In the genomic region with DNA sequence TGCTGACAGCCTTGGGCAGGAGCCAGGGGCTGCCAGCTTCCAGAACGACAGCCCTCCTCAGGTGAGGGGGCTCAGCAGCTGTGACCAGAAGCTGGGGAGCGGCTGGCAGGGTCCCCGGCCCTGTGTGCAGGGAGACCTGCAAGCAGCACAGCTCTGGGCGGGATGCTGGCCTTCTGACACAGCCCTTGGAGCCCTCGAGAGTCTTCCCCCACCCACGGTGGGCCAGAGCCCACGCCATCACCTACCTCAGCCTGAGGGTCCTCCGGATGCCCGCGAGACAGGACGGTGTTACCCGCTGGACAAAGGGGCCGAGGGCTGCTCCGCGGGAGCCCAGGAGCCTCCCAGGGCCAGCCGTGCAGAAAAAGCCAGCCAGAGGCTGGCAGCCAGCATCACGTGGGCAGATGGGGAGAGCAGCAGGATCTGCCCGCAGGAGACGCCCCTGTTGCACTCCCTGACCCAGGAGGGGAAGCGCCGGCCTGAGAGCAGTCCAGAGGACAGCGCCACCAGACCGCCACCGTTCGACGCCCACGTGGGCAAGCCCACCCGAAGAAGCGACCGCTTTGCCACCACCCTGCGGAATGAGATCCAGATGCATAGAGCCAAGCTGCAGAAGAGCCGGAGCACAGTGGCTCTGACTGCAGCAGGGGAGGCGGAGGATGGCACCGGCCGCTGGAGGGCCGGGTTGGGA, we compare ENCODE assay signal across 27 cellular contexts.
"Had no signal": no experiment of that assay in that cellular context is flagged by ENCODE, and none has a peak within 500 bp of the region (broad histone marks: within the 10 kb centered on the region; RNA-seq: fewer than 3 reads in every experiment).

No MANE protein-coding gene starts in this region.

- DNase-seq: stimulated activated CD4-positive, alpha-beta T cell treated with anti-CD3 and anti-CD28 coated beads, Interleukin-2, amount 100 ng/mL, for 48 hours; stimulated activated CD4-positive, alpha-beta T cell treated with anti-CD3 and anti-CD28 coated beads, Interleukin-4, amount 100 ng/mL, for 1 hour; stimulated activated CD4-positive, alpha-beta T cell treated with anti-CD3 and anti-CD28 coated beads, Interleukin-4, amount 100 ng/mL, for 24 hours; stimulated activated CD4-positive, alpha-beta T cell treated with anti-CD3 and anti-CD28 coated beads, Interleukin-4, amount 100 ng/mL, for 4 hours; stimulated activated CD8-positive, alpha-beta memory T cell treated with anti-CD3 and anti-CD28 coated beads, Interleukin-4, amount 100 ng/mL, for 48 hours; stimulated activated naive B cell treated with anti-CD40 and anti-IgM and Interleukin-4, amounts not matched to agents 10 μg/mL and 1 μg/mL and 100 μg/mL, for 72 hours; stimulated activated naive CD4-positive, alpha-beta T cell; stimulated activated naive CD4-positive, alpha-beta T cell treated with Interleukin-2 at 50 U/mL for 16 hours; stimulated activated naive CD8-positive, alpha-beta T cell treated with anti-CD3 and anti-CD28 coated beads, Interleukin-15, amount 100 ng/mL, for 72 hours; stimulated activated naive CD8-positive, alpha-beta T cell treated with anti-CD3 and anti-CD28 coated beads, Interleukin-15, Interleukin-2, amounts not matched to agents 100 U/mL and 50 U/mL, for 24 hours; stomach; testis; thyroid gland; tibial artery; transverse colon; trophoblast cell; upper lobe of left lung; upper lobe of right lung; uterus had no signal

- H3K36me3 ChIP-seq: suprapubic skin, thoracic aorta, thyroid gland, tibial artery, tibial nerve, transverse colon, upper lobe of right lung, uterus, vagina had no signal

- H3K27ac Mint-ChIP-seq: stimulated activated effector memory CD8-positive, alpha-beta T cell treated with anti-CD3 and anti-CD28 coated beads, Interleukin-12 subunit alpha, Interleukin-12 subunit beta, amount 100 ng/mL, for 72 hours; stimulated activated memory B cell treated with anti-CD40 and anti-IgM and Interleukin-4, amounts not matched to agents 10 μg/mL and 1 μg/mL and 100 μg/mL, for 72 hours; stimulated activated naive B cell treated with anti-CD40 and anti-IgM and Interleukin-4, amounts not matched to agents 10 μg/mL and 1 μg/mL and 100 μg/mL, for 72 hours; stimulated activated naive CD8-positive, alpha-beta T cell treated with anti-CD3 and anti-CD28 coated beads, Interleukin-15, amount 100 ng/mL, for 72 hours; stimulated activated naive CD8-positive, alpha-beta T cell treated with anti-CD3 and anti-CD28 coated beads, Interleukin-15, Interleukin-2, amounts not matched to agents 100 ng/mL and 50 ng/mL, for 24 hours; type B pancreatic cell had no signal

- H3K27ac ChIP-seq: stomach, suprapubic skin, testis, thoracic aorta, thyroid gland, tibial artery, tibial nerve, transverse colon, upper lobe of left lung, upper lobe of right lung, uterus, vagina had no signal

- H3K27me3 Mint-ChIP-seq: type B pancreatic cell had no signal

- H3K4me1 ChIP-seq: suprapubic skin, testis, thyroid gland, tibial artery, transverse colon, upper lobe of left lung, upper lobe of right lung, uterus, vagina had no signal

- H3K4me3 ChIP-seq: stomach, suprapubic skin, thoracic aorta, thyroid gland, tibial artery, tibial nerve, transverse colon, upper lobe of left lung, upper lobe of right lung, uterus, vagina had no signal

- H3K4me3 Mint-ChIP-seq: stimulated activated effector memory CD8-positive, alpha-beta T cell treated with anti-CD3 and anti-CD28 coated beads, Interleukin-12 subunit alpha, Interleukin-12 subunit beta, amount 100 ng/mL, for 72 hours; stimulated activated memory B cell treated with anti-CD40 and anti-IgM and Interleukin-4, amounts not matched to agents 10 μg/mL and 1 μg/mL and 100 μg/mL, for 72 hours; stimulated activated naive B cell treated with anti-CD40 and anti-IgM and Interleukin-4, amounts not matched to agents 10 μg/mL and 1 μg/mL and 100 μg/mL, for 72 hours; stimulated activated naive CD8-positive, alpha-beta T cell treated with anti-CD3 and anti-CD28 coated beads, Interleukin-15, amount 100 ng/mL, for 72 hours; stimulated activated naive CD8-positive, alpha-beta T cell treated with anti-CD3 and anti-CD28 coated beads, Interleukin-15, Interleukin-2, amounts not matched to agents 100 ng/mL and 50 ng/mL, for 24 hours; type B pancreatic cell had no signal

- H3K9me3 Mint-ChIP-seq: stimulated activated effector memory CD8-positive, alpha-beta T cell treated with anti-CD3 and anti-CD28 coated beads, Interleukin-12 subunit alpha, Interleukin-12 subunit beta, amount 100 ng/mL, for 72 hours; stimulated activated memory B cell treated with anti-CD40 and anti-IgM and Interleukin-4, amounts not matched to agents 10 μg/mL and 1 μg/mL and 100 μg/mL, for 72 hours; stimulated activated naive B cell treated with anti-CD40 and anti-IgM and Interleukin-4, amounts not matched to agents 10 μg/mL and 1 μg/mL and 100 μg/mL, for 72 hours; stimulated activated naive CD8-positive, alpha-beta T cell treated with anti-CD3 and anti-CD28 coated beads, Interleukin-15, amount 100 ng/mL, for 72 hours; stimulated activated naive CD8-positive, alpha-beta T cell treated with anti-CD3 and anti-CD28 coated beads, Interleukin-15, Interleukin-2, amounts not matched to agents 100 ng/mL and 50 ng/mL, for 24 hours; type B pancreatic cell had no signal

- H3K9me3 ChIP-seq: stomach, suprapubic skin, testis, thoracic aorta, thyroid gland, tibial artery, tibial nerve, transverse colon, upper lobe of left lung, upper lobe of right lung, uterus, vagina had no signal

- H3K36me3 Mint-ChIP-seq: stimulated activated effector memory CD8-positive, alpha-beta T cell treated with anti-CD3 and anti-CD28 coated beads, Interleukin-12 subunit alpha, Interleukin-12 subunit beta, amount 100 ng/mL, for 72 hours; stimulated activated memory B cell treated with anti-CD40 and anti-IgM and Interleukin-4, amounts not matched to agents 10 μg/mL and 1 μg/mL and 100 μg/mL, for 72 hours; stimulated activated naive B cell treated with anti-CD40 and anti-IgM and Interleukin-4, amounts not matched to agents 10 μg/mL and 1 μg/mL and 100 μg/mL, for 72 hours had no signal

- H3K4me1 Mint-ChIP-seq: stimulated activated memory B cell treated with anti-CD40 and anti-IgM and Interleukin-4, amounts not matched to agents 10 μg/mL and 1 μg/mL and 100 μg/mL, for 72 hours; stimulated activated naive B cell treated with anti-CD40 and anti-IgM and Interleukin-4, amounts not matched to agents 10 μg/mL and 1 μg/mL and 100 μg/mL, for 72 hours; stimulated activated naive CD8-positive, alpha-beta T cell treated with anti-CD3 and anti-CD28 coated beads, Interleukin-15, amount 100 ng/mL, for 72 hours had no signal

- H3K27me3 ChIP-seq: stomach, suprapubic skin, testis, thyroid gland, tibial artery, tibial nerve, transverse colon, upper lobe of left lung, upper lobe of right lung, uterus, vagina had no signal
